1 cellular context compared by ENCODE assay signal in genomic region chr11:34783816-34784317, GRCh38.
TF ChIP-seq lines count a peak whose summit lies in the region.

No MANE protein-coding gene starts in this region.

TF ChIP-seq in HepG2, 621 proteins besides CTCF, POLR2A, EP300 and RAD21 (continued from another document and continues in another):
- no peak for TF ChIP-seq POLR2AphosphoS2 (IDR thresholded peaks at IDR 0.05; ENCODE audit: low read depth, low read length)
- no peak for TF ChIP-seq ZBTB42 (CRISPR knock-in tag; IDR thresholded peaks at IDR 0.05)
- no peak for TF ChIP-seq HDAC6 (IDR thresholded peaks at IDR 0.05; ENCODE audit: low read depth, low read length)
- TF ChIP-seq FOXK1 (CRISPR knock-in tag; IDR thresholded peaks at IDR 0.05; ENCODE audit: borderline replicate concordance, low read depth): no peak; the same call in 1 of the 2 replicates
- TF ChIP-seq HMGA1 (CRISPR knock-in tag; conservative IDR thresholded peaks at IDR 0.05): no peak
- TF ChIP-seq MAFG (CRISPR knock-in tag; IDR thresholded peaks at IDR 0.05): no peak
- TF ChIP-seq ZNF775 (CRISPR knock-in tag; IDR thresholded peaks at IDR 0.05; ENCODE audit: borderline replicate concordance): no peak
- TF ChIP-seq ZIK1 (CRISPR knock-in tag; IDR thresholded peaks at IDR 0.05; ENCODE audit: borderline replicate concordance, low read depth): no peak
- TF ChIP-seq, protein P1, sequence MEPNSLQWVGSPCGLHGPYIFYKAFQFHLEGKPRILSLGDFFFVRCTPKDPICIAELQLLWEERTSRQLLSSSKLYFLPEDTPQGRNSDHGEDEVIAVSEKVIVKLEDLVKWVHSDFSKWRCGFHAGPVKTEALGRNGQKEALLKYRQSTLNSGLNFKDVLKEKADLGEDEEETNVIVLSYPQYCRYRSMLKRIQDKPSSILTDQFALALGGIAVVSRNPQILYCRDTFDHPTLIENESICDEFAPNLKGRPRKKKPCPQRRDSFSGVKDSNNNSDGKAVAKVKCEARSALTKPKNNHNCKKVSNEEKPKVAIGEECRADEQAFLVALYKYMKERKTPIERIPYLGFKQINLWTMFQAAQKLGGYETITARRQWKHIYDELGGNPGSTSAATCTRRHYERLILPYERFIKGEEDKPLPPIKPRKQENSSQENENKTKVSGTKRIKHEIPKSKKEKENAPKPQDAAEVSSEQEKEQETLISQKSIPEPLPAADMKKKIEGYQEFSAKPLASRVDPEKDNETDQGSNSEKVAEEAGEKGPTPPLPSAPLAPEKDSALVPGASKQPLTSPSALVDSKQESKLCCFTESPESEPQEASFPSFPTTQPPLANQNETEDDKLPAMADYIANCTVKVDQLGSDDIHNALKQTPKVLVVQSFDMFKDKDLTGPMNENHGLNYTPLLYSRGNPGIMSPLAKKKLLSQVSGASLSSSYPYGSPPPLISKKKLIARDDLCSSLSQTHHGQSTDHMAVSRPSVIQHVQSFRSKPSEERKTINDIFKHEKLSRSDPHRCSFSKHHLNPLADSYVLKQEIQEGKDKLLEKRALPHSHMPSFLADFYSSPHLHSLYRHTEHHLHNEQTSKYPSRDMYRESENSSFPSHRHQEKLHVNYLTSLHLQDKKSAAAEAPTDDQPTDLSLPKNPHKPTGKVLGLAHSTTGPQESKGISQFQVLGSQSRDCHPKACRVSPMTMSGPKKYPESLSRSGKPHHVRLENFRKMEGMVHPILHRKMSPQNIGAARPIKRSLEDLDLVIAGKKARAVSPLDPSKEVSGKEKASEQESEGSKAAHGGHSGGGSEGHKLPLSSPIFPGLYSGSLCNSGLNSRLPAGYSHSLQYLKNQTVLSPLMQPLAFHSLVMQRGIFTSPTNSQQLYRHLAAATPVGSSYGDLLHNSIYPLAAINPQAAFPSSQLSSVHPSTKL (CRISPR knock-in tag; IDR thresholded peaks at IDR 0.05): peak; percentile 73; the same call in 1 of the 2 replicates
- TF ChIP-seq POLR2G (IDR thresholded peaks at IDR 0.05; ENCODE audit: low read depth, low read length): peak; percentile 66; the same call in 1 of the 2 replicates
- TF ChIP-seq ZNF644 (CRISPR knock-in tag; IDR thresholded peaks at IDR 0.05; ENCODE audit: low read depth): peak; percentile 45; the same call in 1 of the 2 replicates
- TF ChIP-seq, protein P2, sequence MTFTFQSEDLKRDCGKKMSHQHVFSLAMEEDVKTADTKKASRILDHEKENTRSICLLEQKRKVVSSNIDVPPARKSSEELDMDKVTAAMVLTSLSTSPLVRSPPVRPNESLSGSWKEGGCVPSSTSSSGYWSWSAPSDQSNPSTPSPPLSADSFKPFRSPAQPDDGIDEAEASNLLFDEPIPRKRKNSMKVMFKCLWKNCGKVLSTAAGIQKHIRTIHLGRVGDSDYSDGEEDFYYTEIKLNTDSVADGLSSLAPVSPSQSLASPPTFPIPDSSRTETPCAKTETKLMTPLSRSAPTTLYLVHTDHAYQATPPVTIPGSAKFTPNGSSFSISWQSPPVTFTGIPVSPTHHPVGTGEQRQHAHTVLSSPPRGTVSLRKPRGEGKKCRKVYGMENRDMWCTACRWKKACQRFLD (CRISPR knock-in tag; IDR thresholded peaks at IDR 0.05; ENCODE audit: borderline replicate concordance): no peak
- TF ChIP-seq ZNF577 (CRISPR knock-in tag; IDR thresholded peaks at IDR 0.05; ENCODE audit: borderline replicate concordance, low read depth): no peak
- peak; percentile 77; the same call in 1 of the 2 replicates for TF ChIP-seq SKIL (CRISPR knock-in tag; IDR thresholded peaks at IDR 0.05; ENCODE audit: borderline replicate concordance)
- TF ChIP-seq ZNF782 (CRISPR knock-in tag; IDR thresholded peaks at IDR 0.05; ENCODE audit: borderline replicate concordance): no peak
- no peak for TF ChIP-seq ZNF446 (CRISPR knock-in tag; IDR thresholded peaks at IDR 0.05)
- no peak for TF ChIP-seq ZNF205 (CRISPR knock-in tag; IDR thresholded peaks at IDR 0.05)
- no peak for TF ChIP-seq ZNF572 (CRISPR knock-in tag; IDR thresholded peaks at IDR 0.05)
- TF ChIP-seq IRF9 (CRISPR knock-in tag; IDR thresholded peaks at IDR 0.05; ENCODE audit: borderline replicate concordance): no peak
- no peak for TF ChIP-seq ZSCAN12 (CRISPR knock-in tag; IDR thresholded peaks at IDR 0.05)
- no peak for TF ChIP-seq ZNF737 (CRISPR knock-in tag; IDR thresholded peaks at IDR 0.05; ENCODE audit: borderline replicate concordance)
- TF ChIP-seq, protein P3, sequence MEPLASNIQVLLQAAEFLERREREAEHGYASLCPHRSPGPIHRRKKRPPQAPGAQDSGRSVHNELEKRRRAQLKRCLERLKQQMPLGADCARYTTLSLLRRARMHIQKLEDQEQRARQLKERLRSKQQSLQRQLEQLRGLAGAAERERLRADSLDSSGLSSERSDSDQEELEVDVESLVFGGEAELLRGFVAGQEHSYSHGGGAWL (CRISPR knock-in tag; IDR thresholded peaks at IDR 0.05): no peak
- no peak; the same call in 1 of the 2 replicates for TF ChIP-seq FOXK2 (IDR thresholded peaks at IDR 0.05)
- TF ChIP-seq GTF2F1 (IDR thresholded peaks at IDR 0.05; ENCODE audit: low read length): no peak
- no peak for TF ChIP-seq NBN (conservative IDR thresholded peaks at IDR 0.05)
- TF ChIP-seq HHEX (CRISPR knock-in tag; IDR thresholded peaks at IDR 0.05): no peak
- TF ChIP-seq, protein P4, sequence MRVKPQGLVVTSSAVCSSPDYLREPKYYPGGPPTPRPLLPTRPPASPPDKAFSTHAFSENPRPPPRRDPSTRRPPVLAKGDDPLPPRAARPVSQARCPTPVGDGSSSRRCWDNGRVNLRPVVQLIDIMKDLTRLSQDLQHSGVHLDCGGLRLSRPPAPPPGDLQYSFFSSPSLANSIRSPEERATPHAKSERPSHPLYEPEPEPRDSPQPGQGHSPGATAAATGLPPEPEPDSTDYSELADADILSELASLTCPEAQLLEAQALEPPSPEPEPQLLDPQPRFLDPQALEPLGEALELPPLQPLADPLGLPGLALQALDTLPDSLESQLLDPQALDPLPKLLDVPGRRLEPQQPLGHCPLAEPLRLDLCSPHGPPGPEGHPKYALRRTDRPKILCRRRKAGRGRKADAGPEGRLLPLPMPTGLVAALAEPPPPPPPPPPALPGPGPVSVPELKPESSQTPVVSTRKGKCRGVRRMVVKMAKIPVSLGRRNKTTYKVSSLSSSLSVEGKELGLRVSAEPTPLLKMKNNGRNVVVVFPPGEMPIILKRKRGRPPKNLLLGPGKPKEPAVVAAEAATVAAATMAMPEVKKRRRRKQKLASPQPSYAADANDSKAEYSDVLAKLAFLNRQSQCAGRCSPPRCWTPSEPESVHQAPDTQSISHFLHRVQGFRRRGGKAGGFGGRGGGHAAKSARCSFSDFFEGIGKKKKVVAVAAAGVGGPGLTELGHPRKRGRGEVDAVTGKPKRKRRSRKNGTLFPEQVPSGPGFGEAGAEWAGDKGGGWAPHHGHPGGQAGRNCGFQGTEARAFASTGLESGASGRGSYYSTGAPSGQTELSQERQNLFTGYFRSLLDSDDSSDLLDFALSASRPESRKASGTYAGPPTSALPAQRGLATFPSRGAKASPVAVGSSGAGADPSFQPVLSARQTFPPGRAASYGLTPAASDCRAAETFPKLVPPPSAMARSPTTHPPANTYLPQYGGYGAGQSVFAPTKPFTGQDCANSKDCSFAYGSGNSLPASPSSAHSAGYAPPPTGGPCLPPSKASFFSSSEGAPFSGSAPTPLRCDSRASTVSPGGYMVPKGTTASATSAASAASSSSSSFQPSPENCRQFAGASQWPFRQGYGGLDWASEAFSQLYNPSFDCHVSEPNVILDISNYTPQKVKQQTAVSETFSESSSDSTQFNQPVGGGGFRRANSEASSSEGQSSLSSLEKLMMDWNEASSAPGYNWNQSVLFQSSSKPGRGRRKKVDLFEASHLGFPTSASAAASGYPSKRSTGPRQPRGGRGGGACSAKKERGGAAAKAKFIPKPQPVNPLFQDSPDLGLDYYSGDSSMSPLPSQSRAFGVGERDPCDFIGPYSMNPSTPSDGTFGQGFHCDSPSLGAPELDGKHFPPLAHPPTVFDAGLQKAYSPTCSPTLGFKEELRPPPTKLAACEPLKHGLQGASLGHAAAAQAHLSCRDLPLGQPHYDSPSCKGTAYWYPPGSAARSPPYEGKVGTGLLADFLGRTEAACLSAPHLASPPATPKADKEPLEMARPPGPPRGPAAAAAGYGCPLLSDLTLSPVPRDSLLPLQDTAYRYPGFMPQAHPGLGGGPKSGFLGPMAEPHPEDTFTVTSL (CRISPR knock-in tag; IDR thresholded peaks at IDR 0.05; ENCODE audit: borderline replicate concordance): no peak
- TF ChIP-seq, protein P5, sequence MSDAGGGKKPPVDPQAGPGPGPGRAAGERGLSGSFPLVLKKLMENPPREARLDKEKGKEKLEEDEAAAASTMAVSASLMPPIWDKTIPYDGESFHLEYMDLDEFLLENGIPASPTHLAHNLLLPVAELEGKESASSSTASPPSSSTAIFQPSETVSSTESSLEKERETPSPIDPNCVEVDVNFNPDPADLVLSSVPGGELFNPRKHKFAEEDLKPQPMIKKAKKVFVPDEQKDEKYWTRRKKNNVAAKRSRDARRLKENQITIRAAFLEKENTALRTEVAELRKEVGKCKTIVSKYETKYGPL (CRISPR knock-in tag; IDR thresholded peaks at IDR 0.05): no peak
- TF ChIP-seq ZC3H13 (CRISPR knock-in tag; IDR thresholded peaks at IDR 0.05): no peak
- TF ChIP-seq, protein P6, sequence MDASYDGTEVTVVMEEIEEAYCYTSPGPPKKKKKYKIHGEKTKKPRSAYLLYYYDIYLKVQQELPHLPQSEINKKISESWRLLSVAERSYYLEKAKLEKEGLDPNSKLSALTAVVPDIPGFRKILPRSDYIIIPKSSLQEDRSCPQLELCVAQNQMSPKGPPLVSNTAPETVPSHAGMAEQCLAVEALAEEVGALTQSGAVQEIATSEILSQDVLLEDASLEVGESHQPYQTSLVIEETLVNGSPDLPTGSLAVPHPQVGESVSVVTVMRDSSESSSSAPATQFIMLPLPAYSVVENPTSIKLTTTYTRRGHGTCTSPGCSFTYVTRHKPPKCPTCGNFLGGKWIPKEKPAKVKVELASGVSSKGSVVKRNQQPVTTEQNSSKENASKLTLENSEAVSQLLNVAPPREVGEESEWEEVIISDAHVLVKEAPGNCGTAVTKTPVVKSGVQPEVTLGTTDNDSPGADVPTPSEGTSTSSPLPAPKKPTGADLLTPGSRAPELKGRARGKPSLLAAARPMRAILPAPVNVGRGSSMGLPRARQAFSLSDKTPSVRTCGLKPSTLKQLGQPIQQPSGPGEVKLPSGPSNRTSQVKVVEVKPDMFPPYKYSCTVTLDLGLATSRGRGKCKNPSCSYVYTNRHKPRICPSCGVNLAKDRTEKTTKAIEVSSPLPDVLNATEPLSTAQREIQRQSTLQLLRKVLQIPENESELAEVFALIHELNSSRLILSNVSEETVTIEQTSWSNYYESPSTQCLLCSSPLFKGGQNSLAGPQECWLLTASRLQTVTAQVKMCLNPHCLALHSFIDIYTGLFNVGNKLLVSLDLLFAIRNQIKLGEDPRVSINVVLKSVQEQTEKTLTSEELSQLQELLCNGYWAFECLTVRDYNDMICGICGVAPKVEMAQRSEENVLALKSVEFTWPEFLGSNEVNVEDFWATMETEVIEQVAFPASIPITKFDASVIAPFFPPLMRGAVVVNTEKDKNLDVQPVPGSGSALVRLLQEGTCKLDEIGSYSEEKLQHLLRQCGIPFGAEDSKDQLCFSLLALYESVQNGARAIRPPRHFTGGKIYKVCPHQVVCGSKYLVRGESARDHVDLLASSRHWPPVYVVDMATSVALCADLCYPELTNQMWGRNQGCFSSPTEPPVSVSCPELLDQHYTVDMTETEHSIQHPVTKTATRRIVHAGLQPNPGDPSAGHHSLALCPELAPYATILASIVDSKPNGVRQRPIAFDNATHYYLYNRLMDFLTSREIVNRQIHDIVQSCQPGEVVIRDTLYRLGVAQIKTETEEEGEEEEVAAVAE (CRISPR knock-in tag; IDR thresholded peaks at IDR 0.05; ENCODE audit: borderline replicate concordance): no peak
- TF ChIP-seq, protein P7, sequence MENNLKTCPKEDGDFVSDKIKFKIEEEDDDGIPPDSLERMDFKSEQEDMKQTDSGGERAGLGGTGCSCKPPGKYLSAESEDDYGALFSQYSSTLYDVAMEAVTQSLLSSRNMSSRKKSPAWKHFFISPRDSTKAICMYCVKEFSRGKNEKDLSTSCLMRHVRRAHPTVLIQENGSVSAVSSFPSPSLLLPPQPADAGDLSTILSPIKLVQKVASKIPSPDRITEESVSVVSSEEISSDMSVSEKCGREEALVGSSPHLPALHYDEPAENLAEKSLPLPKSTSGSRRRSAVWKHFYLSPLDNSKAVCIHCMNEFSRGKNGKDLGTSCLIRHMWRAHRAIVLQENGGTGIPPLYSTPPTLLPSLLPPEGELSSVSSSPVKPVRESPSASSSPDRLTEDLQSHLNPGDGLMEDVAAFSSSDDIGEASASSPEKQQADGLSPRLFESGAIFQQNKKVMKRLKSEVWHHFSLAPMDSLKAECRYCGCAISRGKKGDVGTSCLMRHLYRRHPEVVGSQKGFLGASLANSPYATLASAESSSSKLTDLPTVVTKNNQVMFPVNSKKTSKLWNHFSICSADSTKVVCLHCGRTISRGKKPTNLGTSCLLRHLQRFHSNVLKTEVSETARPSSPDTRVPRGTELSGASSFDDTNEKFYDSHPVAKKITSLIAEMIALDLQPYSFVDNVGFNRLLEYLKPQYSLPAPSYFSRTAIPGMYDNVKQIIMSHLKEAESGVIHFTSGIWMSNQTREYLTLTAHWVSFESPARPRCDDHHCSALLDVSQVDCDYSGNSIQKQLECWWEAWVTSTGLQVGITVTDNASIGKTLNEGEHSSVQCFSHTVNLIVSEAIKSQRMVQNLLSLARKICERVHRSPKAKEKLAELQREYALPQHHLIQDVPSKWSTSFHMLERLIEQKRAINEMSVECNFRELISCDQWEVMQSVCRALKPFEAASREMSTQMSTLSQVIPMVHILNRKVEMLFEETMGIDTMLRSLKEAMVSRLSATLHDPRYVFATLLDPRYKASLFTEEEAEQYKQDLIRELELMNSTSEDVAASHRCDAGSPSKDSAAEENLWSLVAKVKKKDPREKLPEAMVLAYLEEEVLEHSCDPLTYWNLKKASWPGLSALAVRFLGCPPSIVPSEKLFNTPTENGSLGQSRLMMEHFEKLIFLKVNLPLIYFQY (CRISPR knock-in tag; IDR thresholded peaks at IDR 0.05; ENCODE audit: borderline replicate concordance): no peak
- no peak for TF ChIP-seq ZFP37 (CRISPR knock-in tag; IDR thresholded peaks at IDR 0.05; ENCODE audit: borderline replicate concordance)
